ENCODE assay signal across 27 cellular contexts in genomic region chrX:28324306-28324705, GRCh38.
DNase-seq lines count a peak whose midpoint lies in the region; ATAC-seq, FAIRE-seq and TF ChIP-seq lines count a peak whose summit lies in the region.
"Had no signal": no experiment of that assay in that cellular context is flagged by ENCODE, and none has a peak within 500 bp of the region (broad histone marks: within the 10 kb centered on the region; RNA-seq: fewer than 3 reads in every experiment).

No MANE protein-coding gene starts in this region.

- H3K27ac ChIP-seq in HUES48 (ENCODE audit: low read depth, low read length), result peak overlapping the region; percentile 43
- H3K27ac ChIP-seq: BLaER1, KMS-11, Peyer's patch, SK-N-MC had no signal

- H3K36me3 ChIP-seq in HUES48 (ENCODE audit: control insufficient read depth, insufficient read depth, low read length), result no peaks in the 10 kb centered on the region
- H3K36me3 ChIP-seq: BLaER1, Peyer's patch had no signal

- peaks cover 82% of the 10 kb centered on the region for H3K4me1 ChIP-seq in HUES48 (ENCODE audit: control insufficient read depth, insufficient read depth, low read length)
- H3K4me1 ChIP-seq: BLaER1, Peyer's patch had no signal

- no peak for ATAC-seq in GM21737 (IDR thresholded peaks at IDR 0.05; ENCODE audit: unreplicated experiment)
- ATAC-seq: GM12878 had no signal

- H3K9ac ChIP-seq in HUES48 (ENCODE audit: low read depth, low read length), result no peak overlapping the region
- H3K9ac ChIP-seq: BLaER1, KMS-11 had no signal

- H3K27me3 Mint-ChIP-seq in HFFc6 (ENCODE audit: insufficient read depth), result peaks cover 3% of the 10 kb centered on the region
- H3K27me3 Mint-ChIP-seq: CD4-positive, CD25-positive, alpha-beta regulatory T cell; IgD-negative memory B cell had no signal

- H3K4me1 Mint-ChIP-seq in HFFc6 (ENCODE audit: low read depth), result no peaks in the 10 kb centered on the region
- H3K4me1 Mint-ChIP-seq: IgD-negative memory B cell had no signal

- H3K4me3 ChIP-seq in HUES48 (ENCODE audit: low read depth, low read length), result peak overlapping the region; percentile 7; the same call in 1 of the 2 replicates
- no peak overlapping the region for H3K4me3 ChIP-seq in epithelial cell of esophagus (ENCODE audit: low read length)
- H3K4me3 ChIP-seq: BLaER1, GM12878, Peyer's patch, SK-N-MC had no signal

- no peak overlapping the region for H3K4me3 Mint-ChIP-seq in HFFc6
- H3K4me3 Mint-ChIP-seq: CD4-positive, CD25-positive, alpha-beta regulatory T cell; IgD-negative memory B cell had no signal

- peak; percentile 0 for DNase-seq in epithelial cell of esophagus (ENCODE audit: low read depth)
- DNase-seq in iPS-NIHi7 (ENCODE audit: extremely low spot score), result peak; percentile 21
- no peak for DNase-seq in GM19239 (ENCODE audit: insufficient read length, low spot score)
- DNase-seq in HFFc6, result no peak
- no peak for DNase-seq in RPMI8226
- DNase-seq: CD4-positive, CD25-positive, alpha-beta regulatory T cell; DMS53; H7; NCI-H1048; NCI-H1417; NCI-H1694; NCI-H2029 treated with DMSO at 0.1 percent for 48 hours; NCI-H226; NCI-H510A; NCI-H69; Peyer's patch; SIG-M5 had no signal

- H3K36me3 Mint-ChIP-seq in HFFc6 (ENCODE audit: low read depth), result no peaks in the 10 kb centered on the region
- H3K36me3 Mint-ChIP-seq: CD4-positive, CD25-positive, alpha-beta regulatory T cell; IgD-negative memory B cell had no signal

- H3K27me3 ChIP-seq in HUES48 (ENCODE audit: control insufficient read depth, insufficient read depth, low read length), result peaks cover 54% of the 10 kb centered on the region
- H3K27me3 ChIP-seq: BLaER1, Peyer's patch had no signal

- H3K27ac Mint-ChIP-seq in HFFc6, result no peak overlapping the region
- H3K27ac Mint-ChIP-seq: CD4-positive, CD25-positive, alpha-beta regulatory T cell; IgD-negative memory B cell had no signal

- TF ChIP-seq CTCF in epithelial cell of esophagus (IDR thresholded peaks at IDR 0.05; ENCODE audit: insufficient read depth, low read depth, low read length, missing control alignments) (no peak), HFFc6 (IDR thresholded peaks at IDR 0.05) (no peak)

- peaks cover 13% of the 10 kb centered on the region for H3K9me3 Mint-ChIP-seq in HFFc6

- no peak for FAIRE-seq in GM19239 (lab: Jason Lieb, UNC)
- FAIRE-seq: A204.1, D721Med, G401.6, GM12878 had no signal

- no peaks in the 10 kb centered on the region for H3K9me3 ChIP-seq in HUES48 (ENCODE audit: control insufficient read depth, insufficient read depth, low read length)
- H3K9me3 ChIP-seq: BLaER1, Peyer's patch had no signal

Comparison
In these comparisons a context has a peak if more than half of its experiments do, and no peak if none do; other contexts are left out.
1. DNase-seq: peak in epithelial cell of esophagus (single experiment) and iPS-NIHi7 (single experiment); none in GM19239 (single experiment), HFFc6 (single experiment) and RPMI8226 (single experiment).